Comparison of ENCODE assay signal across 21 cellular contexts in genomic region chr1:205942631-205943159, GRCh38. TPM values are rescaled to one million over a fixed set of nuclear protein-coding genes. Genes with fewer than 3 reads are reported as not detected.
"Had no signal": no experiment of that assay in that cellular context is flagged by ENCODE, and none has a peak within 500 bp of the region (broad histone marks: within the 10 kb centered on the region; RNA-seq: fewer than 3 reads in every experiment).

No MANE protein-coding gene starts in this region.

- H3K36me3 ChIP-seq: gastroesophageal sphincter, sigmoid colon had no signal

- FAIRE-seq: urothelium cell line had no signal

- H3K27ac ChIP-seq: gastroesophageal sphincter, sigmoid colon, testis had no signal

- DNase-seq: activated CD4-positive, alpha-beta T cell treated with anti-CD3 and anti-CD28 coated beads, Interleukin-2, amount 10 ng/mL, durations not matched to agents 7 days and 5 days; activated CD4-positive, CD25-positive, alpha-beta regulatory T cell; activated CD8-positive, alpha-beta memory T cell treated with anti-CD3 and anti-CD28 coated beads for 24 hours; activated naive CD4-positive, alpha-beta T cell treated with anti-CD3 and anti-CD28 coated beads, Interleukin-2, amount 10 ng/mL, durations not matched to agents 7 days and 5 days; cortex of kidney; effector CD8-positive, alpha-beta T cell; mammary epithelial cell; sigmoid colon; stimulated activated CD4-positive, alpha-beta T cell treated with anti-CD3 and anti-CD28 coated beads, Interleukin-12 subunit alpha, Interleukin-12 subunit beta, amount 100 ng/mL, for 4 hours; stimulated activated CD4-positive, alpha-beta T cell treated with anti-CD3 and anti-CD28 coated beads, Interleukin-4, amount 100 ng/mL, for 1 hour; stimulated activated CD8-positive, alpha-beta memory T cell treated with anti-CD3 and anti-CD28 coated beads, Interleukin-4, amount 100 ng/mL, for 48 hours; stimulated activated naive CD8-positive, alpha-beta T cell treated with anti-CD3 and anti-CD28 coated beads, Interleukin-15, Interleukin-2, amounts not matched to agents 100 U/mL and 50 U/mL, for 24 hours; testis had no signal

- H3K27me3 ChIP-seq: testis had no signal

- ATAC-seq: gastroesophageal sphincter; mucosa of descending colon; stimulated activated naive CD8-positive, alpha-beta T cell treated with anti-CD3 and anti-CD28 coated beads, Interleukin-15, Interleukin-2, amounts not matched to agents 100 U/mL and 50 U/mL, for 24 hours had no signal

- H3K4me3 ChIP-seq: gastroesophageal sphincter, mucosa of descending colon, sigmoid colon, testis had no signal

- H3K9me3 ChIP-seq: gastroesophageal sphincter, mucosa of descending colon, sigmoid colon, testis had no signal

- H3K4me1 ChIP-seq: gastroesophageal sphincter, sigmoid colon, testis had no signal

RNA-seq across cellular contexts. Expression of gene SLC26A9, which starts 0.6 kb away (rescaled TPM):
- total RNA-seq: activated CD4-positive, alpha-beta T cell treated with anti-CD3 and anti-CD28 coated beads, Interleukin-2, amount 10 ng/mL, durations not matched to agents 7 days and 5 days; fibroblast of lung; kidney epithelial cell; mammary epithelial cell; mucosa of descending colon; natural killer cell treated with Interleukin-12 subunit alpha and Interleukin-12 subunit beta and Interleukin-15 and Interleukin-18, amount 100 ng/mL, for 72 hours; osteocyte; sigmoid colon; T-helper 1 cell treated with Interleukin-12 subunit alpha and Interleukin-12 subunit beta and Interleukin-4 antibody, amounts not matched to agents 30 ng/mL and 1 ng/mL, for 36 hours had no signal
- polyA plus RNA-seq: fibroblast of lung, mammary epithelial cell had no signal
